ENCODE assay signal across 14 cellular contexts in genomic region chr3:64600246-64600645, GRCh38.
A peak's percentile ranks its signal among the peaks of the same experiment; 100 is the strongest.
DNase-seq lines count a peak whose midpoint lies in the region; ATAC-seq lines count a peak whose summit lies in the region.
"Had no signal": no experiment of that assay in that cellular context is flagged by ENCODE, and none has a peak within 500 bp of the region (broad histone marks: within the 10 kb centered on the region; RNA-seq: fewer than 3 reads in every experiment).

No MANE protein-coding gene starts in this region.

- DNase-seq in AG20443 (ENCODE audit: low spot score) (peak; percentile 15), adipocyte (ENCODE audit: low read depth) (peak; percentile 64), fibroblast of peridontal ligament (ENCODE audit: extremely low read depth) (peak; percentile 30), retina (peak; percentile 19), GOT3 (lab: John Stamatoyannopoulos, UW) (no peak)
- no peak for DNase-seq in activated T-cell treated with anti-CD3 and anti-CD28 coated beads, Interleukin-2, amount 50 U/mL, for 72 hours
- DNase-seq: 8988T; CD4-positive, CD25-positive, alpha-beta regulatory T cell; DMS79 had no signal

- peaks cover 12% of the 10 kb centered on the region for H3K27me3 ChIP-seq in adipocyte (replicated peaks; ENCODE audit: control insufficient read depth, insufficient read depth, low read length)
- H3K27me3 ChIP-seq: BLaER1 treated with 17β-estradiol and CSF1 and Interleukin-3, amounts not matched to agents 10 nM and 100 nM had no signal

- no peaks in the 10 kb centered on the region for H3K4me1 Mint-ChIP-seq in activated T-cell treated with anti-CD3 and anti-CD28 coated beads, Interleukin-2, amount 50 U/mL, for 72 hours (ENCODE audit: low read depth)
- H3K4me1 Mint-ChIP-seq: CD4-positive, CD25-positive, alpha-beta regulatory T cell had no signal

- no peak overlapping the region for H3K27ac Mint-ChIP-seq in activated T-cell treated with anti-CD3 and anti-CD28 coated beads, Interleukin-2, amount 50 U/mL, for 72 hours
- H3K27ac Mint-ChIP-seq: CD4-positive, CD25-positive, alpha-beta regulatory T cell had no signal

- H3K4me1 ChIP-seq in adipocyte (ENCODE audit: control insufficient read depth, insufficient read depth, low read length) = peaks cover 5% of the 10 kb centered on the region
- H3K4me1 ChIP-seq: BLaER1 treated with 17β-estradiol and CSF1 and Interleukin-3, amounts not matched to agents 10 nM and 100 nM had no signal

- ATAC-seq in HG03196 (IDR thresholded peaks at IDR 0.05; ENCODE audit: unreplicated experiment) = no peak
- no peak for ATAC-seq in activated T-cell treated with anti-CD3 and anti-CD28 coated beads, Interleukin-2, amount 50 U/mL, for 72 hours (replicated peaks in 1 of 2)
- ATAC-seq: GM12878, HCT116, K562 had no signal

- H3K9me3 Mint-ChIP-seq in activated T-cell treated with anti-CD3 and anti-CD28 coated beads, Interleukin-2, amount 50 U/mL, for 72 hours = peaks cover 4 to 6% of the 10 kb centered on the region in 2 donors

- peaks cover 69% of the 10 kb centered on the region for H3K36me3 ChIP-seq in adipocyte (ENCODE audit: control insufficient read depth, insufficient read depth, low read length, severe bottlenecking)

- H3K36me3 Mint-ChIP-seq in activated T-cell treated with anti-CD3 and anti-CD28 coated beads, Interleukin-2, amount 50 U/mL, for 72 hours (ENCODE audit: insufficient read depth in 2 of 2) = no peaks in the 10 kb centered on the region
- H3K36me3 Mint-ChIP-seq: CD4-positive, CD25-positive, alpha-beta regulatory T cell had no signal

- H3K27me3 Mint-ChIP-seq in activated T-cell treated with anti-CD3 and anti-CD28 coated beads, Interleukin-2, amount 50 U/mL, for 72 hours (ENCODE audit: low read depth) = no peaks in the 10 kb centered on the region
- H3K27me3 Mint-ChIP-seq: CD4-positive, CD25-positive, alpha-beta regulatory T cell had no signal

- H3K4me3 Mint-ChIP-seq in activated T-cell treated with anti-CD3 and anti-CD28 coated beads, Interleukin-2, amount 50 U/mL, for 72 hours = no peak overlapping the region
- H3K4me3 Mint-ChIP-seq: CD4-positive, CD25-positive, alpha-beta regulatory T cell had no signal

- H3K9me3 ChIP-seq in adipocyte (ENCODE audit: control insufficient read depth, low read length) = no peaks in the 10 kb centered on the region
- H3K9me3 ChIP-seq: BLaER1 treated with 17β-estradiol and CSF1 and Interleukin-3, amounts not matched to agents 10 nM and 100 nM had no signal

- H3K4me3 ChIP-seq in adipocyte (ENCODE audit: low read length) = no peak overlapping the region
- H3K4me3 ChIP-seq: BLaER1 treated with 17β-estradiol and CSF1 and Interleukin-3, amounts not matched to agents 10 nM and 100 nM; GM12878; K562 had no signal

- no peak overlapping the region for H3K9ac ChIP-seq in adipocyte (ENCODE audit: low read length)
- H3K9ac ChIP-seq: BLaER1 treated with 17β-estradiol and CSF1 and Interleukin-3, amounts not matched to agents 10 nM and 100 nM had no signal

Comparison
In these comparisons a context has a peak if more than half of its experiments do, and no peak if none do; other contexts are left out.
1. DNase-seq: peak in AG20443 (single experiment), adipocyte (single experiment), fibroblast of peridontal ligament (single experiment) and retina (single experiment); none in GOT3 (single experiment) and activated T-cell treated with anti-CD3 and anti-CD28 coated beads, Interleukin-2, amount 50 U/mL, for 72 hours (0 of 2).